Comparison of ENCODE assay signal across 18 cellular contexts in genomic region chr5:74483001-74483400, GRCh38.
"Had no signal": no experiment of that assay in that cellular context is flagged by ENCODE, and none has a peak within 500 bp of the region (broad histone marks: within the 10 kb centered on the region; RNA-seq: fewer than 3 reads in every experiment).

No MANE protein-coding gene starts in this region.

- H3K4me1 Mint-ChIP-seq: activated naive CD8-positive, alpha-beta T cell treated with anti-CD3 and anti-CD28 coated beads for 36 hours; endodermal cell; stimulated activated memory B cell treated with anti-CD40 and anti-IgM and Interleukin-4, amounts not matched to agents 10 μg/mL and 1 μg/mL and 100 μg/mL, for 72 hours had no signal

- H3K27me3 Mint-ChIP-seq: activated naive CD8-positive, alpha-beta T cell treated with anti-CD3 and anti-CD28 coated beads for 36 hours had no signal

- H3K27ac ChIP-seq: left ventricle myocardium inferior, stomach, suprapubic skin, tibial nerve had no signal

- H3K27me3 ChIP-seq: stomach, suprapubic skin, tibial nerve had no signal

- H3K9me3 ChIP-seq: left ventricle myocardium inferior, stomach, suprapubic skin, tibial nerve had no signal

- ATAC-seq: sciatic nerve; stimulated activated memory B cell treated with anti-CD40 and anti-IgM and Interleukin-4, amounts not matched to agents 10 μg/mL and 1 μg/mL and 100 μg/mL, for 72 hours had no signal

- H3K36me3 Mint-ChIP-seq: activated naive CD8-positive, alpha-beta T cell treated with anti-CD3 and anti-CD28 coated beads for 36 hours; stimulated activated memory B cell treated with anti-CD40 and anti-IgM and Interleukin-4, amounts not matched to agents 10 μg/mL and 1 μg/mL and 100 μg/mL, for 72 hours had no signal

- H3K4me2 ChIP-seq: smooth muscle cell had no signal

- H3K36me3 ChIP-seq: left ventricle myocardium inferior, stomach, suprapubic skin, tibial nerve had no signal

- H3K9me3 Mint-ChIP-seq: activated naive CD8-positive, alpha-beta T cell treated with anti-CD3 and anti-CD28 coated beads for 36 hours; endodermal cell; nephron; stimulated activated memory B cell treated with anti-CD40 and anti-IgM and Interleukin-4, amounts not matched to agents 10 μg/mL and 1 μg/mL and 100 μg/mL, for 72 hours had no signal

- DNase-seq: activated CD8-positive, alpha-beta memory T cell treated with anti-CD3 and anti-CD28 coated beads, Interleukin-2, amount 50 U/mL, for 48 hours; activated naive CD4-positive, alpha-beta T cell treated with Interleukin-2 at 50 U/mL for 16 hours; activated naive CD8-positive, alpha-beta T cell treated with anti-CD3 and anti-CD28 coated beads for 36 hours; activated T-cell treated with anti-CD3 and anti-CD28 coated beads, Interleukin-2, amount 50 U/mL, for 48 hours; cerebellar nuclear complex; cortex of kidney; endodermal cell; left ventricle myocardium inferior; nucleus accumbens; stimulated activated CD4-positive, alpha-beta T cell treated with anti-CD3 and anti-CD28 coated beads, Interleukin-15, amount 100 ng/mL, for 24 hours; stomach; T-helper 1 cell had no signal

- H3K4me1 ChIP-seq: stomach, suprapubic skin, tibial nerve had no signal

- H3K4me3 ChIP-seq: left ventricle myocardium inferior, smooth muscle cell, stomach, suprapubic skin, tibial nerve had no signal

- H3K4me3 Mint-ChIP-seq: activated naive CD8-positive, alpha-beta T cell treated with anti-CD3 and anti-CD28 coated beads for 36 hours; endodermal cell; nephron; stimulated activated memory B cell treated with anti-CD40 and anti-IgM and Interleukin-4, amounts not matched to agents 10 μg/mL and 1 μg/mL and 100 μg/mL, for 72 hours had no signal

- H3K27ac Mint-ChIP-seq: activated naive CD8-positive, alpha-beta T cell treated with anti-CD3 and anti-CD28 coated beads for 36 hours; endodermal cell; stimulated activated memory B cell treated with anti-CD40 and anti-IgM and Interleukin-4, amounts not matched to agents 10 μg/mL and 1 μg/mL and 100 μg/mL, for 72 hours had no signal
